ENCODE assay signal across 22 cellular contexts in the genomic region with DNA sequence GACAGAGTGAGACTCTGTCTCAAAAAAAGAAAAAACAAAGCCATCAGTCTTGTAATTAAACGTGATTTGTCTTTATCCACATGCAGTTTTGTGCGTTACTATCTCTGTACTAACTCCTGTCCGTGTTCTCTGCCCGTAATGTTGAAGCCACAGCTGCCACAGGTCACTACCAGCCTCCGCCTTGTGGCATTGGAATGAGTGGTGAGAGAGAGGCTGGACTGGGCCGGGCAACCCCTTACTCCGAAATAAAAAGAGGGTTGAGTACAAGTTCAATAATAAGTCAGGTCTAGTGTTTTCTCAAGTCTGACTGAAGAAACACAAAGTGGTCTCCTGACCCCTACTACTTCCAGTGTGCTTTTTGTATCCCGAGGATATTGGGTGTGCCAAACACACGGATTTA.
"Had no signal": no experiment of that assay in that cellular context is flagged by ENCODE, and none has a peak within 500 bp of the region (broad histone marks: within the 10 kb centered on the region; RNA-seq: fewer than 3 reads in every experiment).

No MANE protein-coding gene starts in this region.

- ATAC-seq: Panc1 had no signal

- H3K4me3 ChIP-seq: MG63 had no signal

- H3K27me3 ChIP-seq: MG63 had no signal

- DNase-seq: IMR-90, Karpas-422, KG1, MG63, NCI-H1092, NCI-H1105 treated with DMSO at 0.1 percent for 48 hours, NCI-H1417 treated with DMSO at 0.1 percent for 48 hours, NCI-H146, NCI-H1694 treated with DMSO at 0.1 percent for 48 hours, NCI-H1930, NCI-H2081 treated with DMSO at 0.1 percent for 48 hours, NCI-H2171, NCI-H226, NCI-H446, NCI-H510A, NCI-H524 treated with DMSO at 0.1 percent for 48 hours, NCI-H69, NCI-H774, SHP77, SK-N-SH had no signal

- H3K27ac ChIP-seq: RWPE1 had no signal

- H3K9me3 ChIP-seq: MG63, SK-N-SH had no signal

- H3K4me2 ChIP-seq: SK-N-SH had no signal
